ENCODE assay signal across 9 cellular contexts in genomic region chr19:916645-917322, GRCh38. TPM values are rescaled to one million over a fixed set of nuclear protein-coding genes. Genes with fewer than 3 reads are reported as not detected.
DNase-seq lines count a peak whose midpoint lies in the region; ATAC-seq and TF ChIP-seq lines count a peak whose summit lies in the region.
"Had no signal": no experiment of that assay in that cellular context is flagged by ENCODE, and none has a peak within 500 bp of the region (broad histone marks: within the 10 kb centered on the region; RNA-seq: fewer than 3 reads in every experiment).

No MANE protein-coding gene starts in this region.

- H3K79me2 ChIP-seq in KMS-11 (ENCODE audit: insufficient read depth, low read depth) (no peaks in the 10 kb centered on the region), trophoblast cell (ENCODE audit: control insufficient read depth, insufficient read depth, low read length, poor library complexity) (peaks cover 8% of the 10 kb centered on the region)

- H4K20me1 ChIP-seq in KMS-11 (ENCODE audit: insufficient read depth) = no peaks in the 10 kb centered on the region

- H4K8ac ChIP-seq in trophoblast cell (ENCODE audit: low read depth, low read length) = no peak overlapping the region

- H3K4me3 Mint-ChIP-seq in Caco-2 (ENCODE audit: unreplicated experiment) (peak overlapping the region; percentile 69), brain (peak overlapping the region in 3 of 5 experiments; percentile 47 to 64 (median 61))

- no peaks in the 10 kb centered on the region for H3K27me3 Mint-ChIP-seq in Caco-2 (ENCODE audit: insufficient read depth, unreplicated experiment)
- H3K27me3 Mint-ChIP-seq in brain = peaks cover 45% of the 10 kb centered on the region

- BruUV-seq in Caco-2 (replicated peaks; lab: Mats Ljungman, UMichigan) = no TSS peak

- H2AK5ac ChIP-seq in trophoblast cell (ENCODE audit: low read length) = no peak overlapping the region

- no peak overlapping the region for H3K18ac ChIP-seq in trophoblast cell (ENCODE audit: low read length)

- H3K4me1 Mint-ChIP-seq in Caco-2 (ENCODE audit: low read depth, unreplicated experiment) = no peaks in the 10 kb centered on the region
- peaks cover 13% of the 10 kb centered on the region for H3K4me1 Mint-ChIP-seq in brain

- H4K91ac ChIP-seq in trophoblast cell (ENCODE audit: low read depth, low read length) = no peak overlapping the region

- no peak overlapping the region for H3K4ac ChIP-seq in trophoblast cell (ENCODE audit: low read depth, low read length)

- intact Hi-C loops in Caco-2 (cut with micrococcal nuclease; ENCODE audit: unreplicated experiment) = loop anchor here (1.0 kb wide), 1 partner anchor 146 kb away; no protein-coding TSS in a partner anchor

- H3K23ac ChIP-seq in trophoblast cell (ENCODE audit: low read length) = no peak overlapping the region

- POLR2A ChIA-PET in Caco-2 (lab: Charles Lee) = no interaction called here

- H2BK120ac ChIP-seq in trophoblast cell (ENCODE audit: insufficient read depth, low read length, poor library complexity) = no peak overlapping the region

- peaks cover 6% of the 10 kb centered on the region for H3K79me1 ChIP-seq in trophoblast cell (ENCODE audit: low read length)

- no CpG with 5 or more reads among the region's 35 CpGs for WGBS in trophoblast cell (ENCODE audit: extremely low coverage, insufficient coverage, insufficient read length)

- H2AFZ ChIP-seq in KMS-11 (ENCODE audit: low read depth) (no peak overlapping the region), trophoblast cell (ENCODE audit: insufficient read depth, low read length, poor library complexity) (no peak overlapping the region)

- H3K36me3 Mint-ChIP-seq in Caco-2 (ENCODE audit: insufficient read depth, unreplicated experiment) (peaks cover 9% of the 10 kb centered on the region), brain (no peaks in the 10 kb centered on the region)

- DNase-seq in Caco-2 (peak; percentile 78 to 85), trophoblast cell (no peak), Kasumi-1 (lab: John Stamatoyannopoulos, UW) (no peak), NCI-H446 (lab: John Stamatoyannopoulos, UW) (no peak)
- no peak for DNase-seq in activated CD4-positive, CD25-positive, alpha-beta regulatory T cell treated with anti-CD3 and anti-CD28 coated beads, Interleukin-2, amount 50 U/mL, for 72 hours

- H2BK12ac ChIP-seq in trophoblast cell (ENCODE audit: low read length) = no peak overlapping the region

- H3K27me3 ChIP-seq in Caco-2 (replicated peaks; ENCODE audit: control insufficient read depth, insufficient read depth, low read length) (no peaks in the 10 kb centered on the region), KMS-11 (ENCODE audit: insufficient read depth, low read depth) (peaks cover 33% of the 10 kb centered on the region), trophoblast cell (ENCODE audit: insufficient read depth, low read length) (peaks cover 40% of the 10 kb centered on the region)

- CTCF ChIA-PET in Caco-2 (lab: Charles Lee) = no interaction called here

- H3K36me3 ChIP-seq in Caco-2 (ENCODE audit: control insufficient read depth, insufficient read depth, low read length) (no peaks in the 10 kb centered on the region), KMS-11 (ENCODE audit: insufficient read depth) (no peaks in the 10 kb centered on the region), trophoblast cell (ENCODE audit: control insufficient read depth in 1 of 2, insufficient read depth in 2 of 2, low read length in 2 of 2) (no peaks in the 10 kb centered on the region)

- H3K4me3 ChIP-seq in Caco-2 (ENCODE audit: low read depth, low read length) (peak overlapping the region; percentile 87), KMS-11 (IDR thresholded peaks at IDR 0.05; ENCODE audit: insufficient read depth, low read depth, low read length) (no peak overlapping the region), trophoblast cell (ENCODE audit: low read depth, low read length) (no peak overlapping the region)

- H3K9ac ChIP-seq in KMS-11 (no peak overlapping the region), trophoblast cell (ENCODE audit: low read length) (no peak overlapping the region)

- H3K9me3 Mint-ChIP-seq in Caco-2 (ENCODE audit: unreplicated experiment) (no peaks in the 10 kb centered on the region), brain (peaks cover 0 to 2% (median 0%) of the 10 kb centered on the region in 5 experiments)

- H4K12ac ChIP-seq in trophoblast cell (ENCODE audit: low read depth, low read length) = no peak overlapping the region

- H3K9me3 ChIP-seq in Caco-2 (no peaks in the 10 kb centered on the region), trophoblast cell (ENCODE audit: insufficient read depth, low read depth, low read length) (peaks cover 11% of the 10 kb centered on the region)

- ATAC-seq in GM18870 (IDR thresholded peaks at IDR 0.05; ENCODE audit: unreplicated experiment) = no peak

- no peak overlapping the region for H3K14ac ChIP-seq in trophoblast cell (ENCODE audit: low read length)

- H3K27ac ChIP-seq in KMS-11 = no peak overlapping the region
- H3K27ac ChIP-seq in trophoblast cell (ENCODE audit: low read depth, low read length) = no peak overlapping the region
- H3K27ac ChIP-seq: HL-60 had no signal

- H3K4me1 ChIP-seq in Caco-2 = 0 out of 2 replicates have a peak, but pooled peaks cover 6% of the 10 kb centered on the region
- H3K4me1 ChIP-seq in KMS-11 (ENCODE audit: low read depth, poor library complexity, severe bottlenecking) = peaks cover 11% of the 10 kb centered on the region
- H3K4me1 ChIP-seq in trophoblast cell (ENCODE audit: control insufficient read depth in 1 of 2, insufficient read depth in 2 of 2, low read length in 2 of 2) = peaks cover 10 to 16% of the 10 kb centered on the region in 2 experiments

- H3K4me2 ChIP-seq in KMS-11 = peak overlapping the region; percentile 39; the same call in 1 of the 2 replicates
- H3K4me2 ChIP-seq in trophoblast cell (ENCODE audit: low read length) = peak overlapping the region; percentile 57

- TF ChIP-seq CTCF in Caco-2 (IDR thresholded peaks at IDR 0.05; ENCODE audit: insufficient read depth in 1 of 2, low read depth in 1 of 2, low read length in 1 of 2, severe bottlenecking in 1 of 2, unreplicated experiment in 1 of 2) = no peak
- TF ChIP-seq CTCF in KMS-11 (conservative IDR thresholded peaks at IDR 0.05; ENCODE audit: low read depth, low read length) = no peak
- TF ChIP-seq CTCF in brain (conservative IDR thresholded peaks at IDR 0.05) = no peak

- no peak overlapping the region for H2BK5ac ChIP-seq in trophoblast cell (ENCODE audit: low read depth, low read length, poor library complexity)

- H3K27ac Mint-ChIP-seq in Caco-2 (ENCODE audit: unreplicated experiment) = no peak overlapping the region
- H3K27ac Mint-ChIP-seq in brain = no peak overlapping the region

RNA-seq across cellular contexts. Expression of gene KISS1R, which starts 0.3 kb away (rescaled TPM):
- 13.0 and 16.6 TPM in 2 replicates for total RNA-seq in Caco-2 (2022)
- polyA plus RNA-seq in brain (ENCODE audit: insufficient read depth, low read depth, low replicate concordance) = 0.73 TPM
- 0.10 and 0.14 TPM in 2 replicates for polyA plus RNA-seq in trophoblast cell (2013)

RNA-seq across cellular contexts. Expression of gene R3HDM4, which starts 3.8 kb away (rescaled TPM):
- total RNA-seq in Caco-2 (2022) = 57.7 and 60.4 TPM in 2 replicates
- 96.1 TPM for polyA plus RNA-seq in brain (ENCODE audit: insufficient read depth, low read depth, low replicate concordance)
- 51.5 and 52.5 TPM in 2 replicates for polyA plus RNA-seq in trophoblast cell (2013)

RNA-seq across cellular contexts. Expression of gene ARID3A, which starts 9.1 kb away (rescaled TPM):
- 217 and 239 TPM in 2 replicates for total RNA-seq in Caco-2 (2022)
- polyA plus RNA-seq in brain (ENCODE audit: insufficient read depth, low read depth, low replicate concordance) = 3.0 TPM
- polyA plus RNA-seq in trophoblast cell (2013) = 445 and 449 TPM in 2 replicates

RNA-seq across cellular contexts. Expression of gene RNU6-9, which starts 23.5 kb away (rescaled TPM):
- not detected in 2 replicates for total RNA-seq in Caco-2 (2022)
- polyA plus RNA-seq in brain (ENCODE audit: insufficient read depth, low read depth, low replicate concordance) = not detected
- not detected in 2 replicates for polyA plus RNA-seq in trophoblast cell (2013)

RNA-seq across cellular contexts. Expression of gene MED16, which starts 23.8 kb away (rescaled TPM):
- 64.3 and 69.1 TPM in 2 replicates for total RNA-seq in Caco-2 (2022)
- polyA plus RNA-seq in brain (ENCODE audit: insufficient read depth, low read depth, low replicate concordance) = 95.1 TPM
- polyA plus RNA-seq in trophoblast cell (2013) = 24.8 and 25.9 TPM in 2 replicates

Comparison
In these comparisons a context has a peak if more than half of its experiments do, and no peak if none do; other contexts are left out.
1. DNase-seq: peak in Caco-2 (2 of 2); none in trophoblast cell (0 of 2), Kasumi-1 (0 of 2), NCI-H446 (0 of 2) and activated CD4-positive, CD25-positive, alpha-beta regulatory T cell treated with anti-CD3 and anti-CD28 coated beads, Interleukin-2, amount 50 U/mL, for 72 hours (single experiment).